9 cellular contexts compared by ENCODE assay signal in genomic region chr1:175188936-175189335, GRCh38. TPM values are rescaled to one million over a fixed set of nuclear protein-coding genes. Genes with fewer than 3 reads are reported as not detected.
DNase-seq lines count a peak whose midpoint lies in the region; ATAC-seq and TF ChIP-seq lines count a peak whose summit lies in the region.
"Had no signal": no experiment of that assay in that cellular context is flagged by ENCODE, and none has a peak within 500 bp of the region (broad histone marks: within the 10 kb centered on the region; RNA-seq: fewer than 3 reads in every experiment).

No MANE protein-coding gene starts in this region.

- intact Hi-C loops in sciatic nerve (cut with DNase I): no loop called here

- peaks cover 9% of the 10 kb centered on the region; the same call in 1 of the 2 replicates for H3K27me3 Mint-ChIP-seq in HFFc6 (ENCODE audit: insufficient read depth)

- no peaks in the 10 kb centered on the region for H3K36me3 Mint-ChIP-seq in HFFc6 (ENCODE audit: low read depth)

- TF ChIP-seq CTCF in HFFc6 (IDR thresholded peaks at IDR 0.05): no peak

- no peaks in the 10 kb centered on the region for H3K9me3 Mint-ChIP-seq in HFFc6

- H3K4me3 Mint-ChIP-seq in HFFc6: no peak overlapping the region

- ATAC-seq in GM18499 (IDR thresholded peaks at IDR 0.05; ENCODE audit: insufficient read depth, unreplicated experiment) (peak; percentile 49), HG02610 (IDR thresholded peaks at IDR 0.05; ENCODE audit: unreplicated experiment) (peak; percentile 66), sciatic nerve (no peak)
- ATAC-seq: HCT116 had no signal

- peak; percentile 84 for DNase-seq in NOMO-1 treated with dmso at 0.1 percent for 144 hours (lab: John Stamatoyannopoulos, UW; ENCODE audit: unreplicated experiment)
- peak; percentile 83 for DNase-seq in activated effector memory CD4-positive, alpha-beta T cell treated with anti-CD3 and anti-CD28 coated beads, Interleukin-2, amount 50 U/mL, for 16 hours
- peak; percentile 32 to 55 (median 37) for DNase-seq in stimulated activated CD4-positive, alpha-beta T cell treated with anti-CD3 and anti-CD28 coated beads, TNF-alpha, amount 100 ng/mL, for 24 hours (ENCODE audit: low read depth in 3 of 3)
- no peak for DNase-seq in sciatic nerve (ENCODE audit: low spot score)
- no peak for DNase-seq in retina
- no peak for DNase-seq in HFFc6

- peaks cover 14% of the 10 kb centered on the region; the same call in 1 of the 2 replicates for H3K4me1 Mint-ChIP-seq in HFFc6 (ENCODE audit: low read depth)

- H3K27ac Mint-ChIP-seq in HFFc6: no peak overlapping the region

RNA-seq across cellular contexts. Expression of gene KIAA0040, which starts 3.6 kb away (rescaled TPM):
- total RNA-seq in sciatic nerve: 16.8 TPM
- not detected for total RNA-seq in HFFc6 (2021; fragmentation: NEBNext Ultra II Directional; extraction: Animal tissue kit (Norgen Biotek cat#: 25700))

Comparison
In these comparisons a context has a peak if more than half of its experiments do, and no peak if none do; other contexts are left out.
1. DNase-seq: peak in NOMO-1 treated with dmso at 0.1 percent for 144 hours (single experiment), activated effector memory CD4-positive, alpha-beta T cell treated with anti-CD3 and anti-CD28 coated beads, Interleukin-2, amount 50 U/mL, for 16 hours (single experiment) and stimulated activated CD4-positive, alpha-beta T cell treated with anti-CD3 and anti-CD28 coated beads, TNF-alpha, amount 100 ng/mL, for 24 hours (3 of 3); none in sciatic nerve (single experiment), retina (single experiment) and HFFc6 (single experiment).
2. RNA of gene KIAA0040, which starts 3.6 kb away (total RNA-seq): 16.8 TPM in sciatic nerve (single experiment); not detected in HFFc6; every median in the first group is over 10 times any median in the second.